In the genomic region with DNA sequence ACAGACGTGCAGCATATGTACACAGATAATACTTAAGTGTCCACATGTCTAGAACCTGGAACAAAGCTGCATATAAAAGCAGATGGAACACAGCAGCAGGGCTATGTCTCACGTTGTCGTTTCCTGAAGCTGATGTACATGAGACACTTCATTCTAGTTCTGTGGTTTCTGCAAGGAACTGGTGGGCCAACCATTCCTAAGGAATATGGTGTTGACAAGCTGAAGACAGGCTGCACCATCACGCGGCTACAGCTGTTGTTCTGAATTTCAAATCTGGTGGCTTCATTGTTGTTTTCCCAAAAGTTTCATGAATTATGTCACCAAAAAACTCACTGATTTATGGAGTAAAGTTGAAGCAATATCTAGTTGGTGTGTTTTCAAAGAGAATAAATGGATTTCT, we compare ENCODE assay signal across 25 cellular contexts.
"Had no signal": no experiment of that assay in that cellular context is flagged by ENCODE, and none has a peak within 500 bp of the region (broad histone marks: within the 10 kb centered on the region; RNA-seq: fewer than 3 reads in every experiment).

No MANE protein-coding gene starts in this region.

- DNase-seq: activated CD4-positive, alpha-beta T cell treated with anti-CD3 and anti-CD28 coated beads for 36 hours; activated CD4-positive, CD25-positive, alpha-beta regulatory T cell; activated CD8-positive, alpha-beta memory T cell treated with anti-CD3 and anti-CD28 coated beads, Interleukin-2, amount 10 ng/mL, durations not matched to agents 7 days and 5 days; activated CD8-positive, alpha-beta T cell treated with anti-CD3 and anti-CD28 coated beads, Interleukin-2, amount 10 ng/mL, durations not matched to agents 7 days and 5 days; activated naive CD8-positive, alpha-beta T cell treated with anti-CD3 and anti-CD28 coated beads, Interleukin-2, amount 50 U/mL, for 24 hours; activated T-cell treated with anti-CD3 and anti-CD28 coated beads, Interleukin-2, amount 50 U/mL, for 48 hours; amygdala; cortex of kidney; mesendoderm; natural killer cell; occipital lobe; stimulated activated CD4-positive, alpha-beta T cell treated with anti-CD3 and anti-CD28 coated beads, Interleukin-15, amount 100 ng/mL, for 24 hours; stimulated activated CD4-positive, alpha-beta T cell treated with anti-CD3 and anti-CD28 coated beads, Interleukin-2, amount 100 ng/mL, for 24 hours; stimulated activated naive CD4-positive, alpha-beta T cell; T-cell; tibial artery had no signal

- H3K27me3 Mint-ChIP-seq: activated CD4-positive, alpha-beta T cell treated with anti-CD3 and anti-CD28 coated beads for 36 hours; activated CD8-positive, alpha-beta memory T cell treated with anti-CD3 and anti-CD28 coated beads, Interleukin-2, amount 10 ng/mL, durations not matched to agents 7 days and 5 days; activated naive CD4-positive, alpha-beta T cell treated with anti-CD3 and anti-CD28 coated beads, Interleukin-2, amount 50 U/mL, for 24 hours; activated naive CD8-positive, alpha-beta T cell treated with anti-CD3 and anti-CD28 coated beads, Interleukin-2, amount 50 U/mL, for 24 hours; T-cell had no signal

- H3K4me3 ChIP-seq: breast epithelium, lung, neural progenitor cell, right atrium auricular region, suprapubic skin, tibial artery had no signal

- H3K4me2 ChIP-seq: neural progenitor cell had no signal

- H3K27ac Mint-ChIP-seq: activated CD4-positive, alpha-beta T cell treated with anti-CD3 and anti-CD28 coated beads for 36 hours; activated CD8-positive, alpha-beta memory T cell treated with anti-CD3 and anti-CD28 coated beads, Interleukin-2, amount 10 ng/mL, durations not matched to agents 7 days and 5 days; activated CD8-positive, alpha-beta T cell treated with anti-CD3 and anti-CD28 coated beads, Interleukin-2, amount 10 ng/mL, durations not matched to agents 7 days and 5 days; activated naive CD4-positive, alpha-beta T cell treated with anti-CD3 and anti-CD28 coated beads, Interleukin-2, amount 50 U/mL, for 24 hours; activated naive CD8-positive, alpha-beta T cell treated with anti-CD3 and anti-CD28 coated beads, Interleukin-2, amount 50 U/mL, for 24 hours; activated T-helper 2 cell treated with anti-CD3 and anti-CD28 coated beads, Interferon-gamma antibody, Interleukin-2, Interleukin-4, amounts not matched to agents 10 μg/mL and 5 μg/mL and 100 μg/mL, durations not matched to agents 14 hours and 24 hours and 36 hours; natural killer cell; neural progenitor cell had no signal

- H3K9me3 Mint-ChIP-seq: activated naive CD4-positive, alpha-beta T cell treated with anti-CD3 and anti-CD28 coated beads, Interleukin-2, amount 50 U/mL, for 24 hours; activated naive CD8-positive, alpha-beta T cell treated with anti-CD3 and anti-CD28 coated beads, Interleukin-2, amount 50 U/mL, for 24 hours; activated T-helper 2 cell treated with anti-CD3 and anti-CD28 coated beads, Interferon-gamma antibody, Interleukin-2, Interleukin-4, amounts not matched to agents 10 μg/mL and 5 μg/mL and 100 μg/mL, durations not matched to agents 14 hours and 24 hours and 36 hours; natural killer cell; neural progenitor cell; T-cell had no signal

- H3K36me3 Mint-ChIP-seq: activated CD8-positive, alpha-beta memory T cell treated with anti-CD3 and anti-CD28 coated beads, Interleukin-2, amount 10 ng/mL, durations not matched to agents 7 days and 5 days; natural killer cell; neural progenitor cell had no signal

- H3K36me3 ChIP-seq: breast epithelium, neural progenitor cell, right atrium auricular region, suprapubic skin had no signal

- H3K4me3 Mint-ChIP-seq: activated CD4-positive, alpha-beta T cell treated with anti-CD3 and anti-CD28 coated beads for 36 hours; activated CD8-positive, alpha-beta memory T cell treated with anti-CD3 and anti-CD28 coated beads, Interleukin-2, amount 10 ng/mL, durations not matched to agents 7 days and 5 days; activated CD8-positive, alpha-beta T cell treated with anti-CD3 and anti-CD28 coated beads, Interleukin-2, amount 10 ng/mL, durations not matched to agents 7 days and 5 days; activated naive CD4-positive, alpha-beta T cell treated with anti-CD3 and anti-CD28 coated beads, Interleukin-2, amount 50 U/mL, for 24 hours; activated naive CD8-positive, alpha-beta T cell treated with anti-CD3 and anti-CD28 coated beads, Interleukin-2, amount 50 U/mL, for 24 hours; natural killer cell; neural progenitor cell; T-cell had no signal

- H2AFZ ChIP-seq: neural progenitor cell, parathyroid adenoma had no signal

- H3K9ac ChIP-seq: neural progenitor cell, parathyroid adenoma had no signal

- H3K27me3 ChIP-seq: breast epithelium, neural progenitor cell, right atrium auricular region, suprapubic skin, tibial artery had no signal

- ATAC-seq: activated CD4-positive, alpha-beta T cell treated with anti-CD3 and anti-CD28 coated beads for 36 hours; activated CD8-positive, alpha-beta memory T cell treated with anti-CD3 and anti-CD28 coated beads, Interleukin-2, amount 10 ng/mL, durations not matched to agents 7 days and 5 days; activated CD8-positive, alpha-beta T cell treated with anti-CD3 and anti-CD28 coated beads, Interleukin-2, amount 10 ng/mL, durations not matched to agents 7 days and 5 days; activated naive CD8-positive, alpha-beta T cell treated with anti-CD3 and anti-CD28 coated beads, Interleukin-2, amount 50 U/mL, for 24 hours; esophagus mucosa; natural killer cell; T-cell had no signal

- H3K27ac ChIP-seq: neural progenitor cell, parathyroid adenoma, right atrium auricular region, tibial artery had no signal

- H3K4me1 ChIP-seq: breast epithelium, parathyroid adenoma, right atrium auricular region, tibial artery had no signal

- H3K9me3 ChIP-seq: breast epithelium, right atrium auricular region, suprapubic skin, tibial artery had no signal
